14 cellular contexts compared by ENCODE assay signal in the genomic region with DNA sequence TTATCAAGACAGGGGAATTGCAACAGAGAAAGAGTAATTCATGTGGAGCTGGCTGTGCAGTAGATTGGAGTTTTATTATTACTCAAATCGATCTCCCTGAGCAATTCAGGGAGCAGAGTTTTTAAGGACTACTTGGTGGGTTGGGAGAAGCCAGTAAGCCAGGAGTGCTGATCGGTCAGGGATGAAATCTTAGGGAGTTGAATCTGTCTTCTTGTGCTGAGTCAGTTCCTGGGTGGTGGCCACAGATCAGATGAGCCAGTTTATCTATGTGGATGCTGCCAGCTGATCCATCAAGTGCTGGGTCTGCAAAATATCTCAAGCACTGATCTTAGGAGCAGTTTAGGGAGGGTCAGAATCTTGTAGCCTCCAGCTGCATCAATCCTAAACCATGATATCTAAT.
"Had no signal": no experiment of that assay in that cellular context is flagged by ENCODE, and none has a peak within 500 bp of the region (broad histone marks: within the 10 kb centered on the region; RNA-seq: fewer than 3 reads in every experiment).

No MANE protein-coding gene starts in this region.

- H3K9me3 Mint-ChIP-seq: activated naive CD4-positive, alpha-beta T cell treated with anti-CD3 and anti-CD28 coated beads, Interleukin-2, amount 50 U/mL, for 24 hours; nephron had no signal

- H3K4me3 Mint-ChIP-seq: activated naive CD4-positive, alpha-beta T cell treated with anti-CD3 and anti-CD28 coated beads, Interleukin-2, amount 50 U/mL, for 24 hours; nephron; stimulated activated naive B cell treated with anti-CD40 and anti-IgM and Interleukin-4, amounts not matched to agents 10 μg/mL and 1 μg/mL and 100 μg/mL, for 72 hours had no signal

- H3K4me1 Mint-ChIP-seq: activated naive CD4-positive, alpha-beta T cell treated with anti-CD3 and anti-CD28 coated beads, Interleukin-2, amount 50 U/mL, for 24 hours; nephron had no signal

- ATAC-seq: esophagus mucosa; left lung; stimulated activated naive B cell treated with anti-CD40 and anti-IgM and Interleukin-4, amounts not matched to agents 10 μg/mL and 1 μg/mL and 100 μg/mL, for 72 hours had no signal

- H3K27ac Mint-ChIP-seq: activated naive CD4-positive, alpha-beta T cell treated with anti-CD3 and anti-CD28 coated beads, Interleukin-2, amount 50 U/mL, for 24 hours; nephron; stimulated activated naive B cell treated with anti-CD40 and anti-IgM and Interleukin-4, amounts not matched to agents 10 μg/mL and 1 μg/mL and 100 μg/mL, for 72 hours had no signal

- DNase-seq: activated CD4-positive, alpha-beta T cell treated with anti-CD3 and anti-CD28 coated beads, Interleukin-2, amount 50 U/mL, for 4 hours; activated CD4-positive, CD25-positive, alpha-beta regulatory T cell treated with anti-CD3 and anti-CD28 coated beads, Interleukin-2, amount 50 U/mL, for 72 hours; activated gamma-delta T cell; islet precursor cell; left lung; mammary epithelial cell; midbrain; retina; stimulated activated naive B cell treated with anti-CD40 and anti-IgM and Interleukin-4, amounts not matched to agents 10 μg/mL and 1 μg/mL and 100 μg/mL, for 72 hours; T-helper 1 cell; upper lobe of left lung had no signal

- H3K36me3 Mint-ChIP-seq: activated naive CD4-positive, alpha-beta T cell treated with anti-CD3 and anti-CD28 coated beads, Interleukin-2, amount 50 U/mL, for 24 hours had no signal
